9 cellular contexts compared by ENCODE assay signal in genomic region chr1:212671342-212672031, GRCh38. TPM values are rescaled to one million over a fixed set of nuclear protein-coding genes. Genes with fewer than 3 reads are reported as not detected.
DNase-seq lines count a peak whose midpoint lies in the region; ATAC-seq and TF ChIP-seq lines count a peak whose summit lies in the region.
"Had no signal": no experiment of that assay in that cellular context is flagged by ENCODE, and none has a peak within 500 bp of the region (broad histone marks: within the 10 kb centered on the region; RNA-seq: fewer than 3 reads in every experiment).

No MANE protein-coding gene starts in this region.

- H3K27ac ChIP-seq in upper lobe of right lung: no peak overlapping the region
- H3K27ac ChIP-seq: cardiac muscle cell had no signal

- H3K4me1 ChIP-seq in adipocyte (ENCODE audit: control insufficient read depth, insufficient read depth, low read length) (peaks cover 26% of the 10 kb centered on the region), upper lobe of right lung (peaks cover 24% of the 10 kb centered on the region), HAP-1 (no peaks in the 10 kb centered on the region; the same call in 1 of the 2 replicates)

- peaks cover 43% of the 10 kb centered on the region for H3K4me1 Mint-ChIP-seq in activated CD8-positive, alpha-beta memory T cell treated with anti-CD3 and anti-CD28 coated beads, Interleukin-2, amount 10 ng/mL, durations not matched to agents 7 days and 5 days

- no peaks in the 10 kb centered on the region for H3K36me3 Mint-ChIP-seq in activated CD8-positive, alpha-beta memory T cell treated with anti-CD3 and anti-CD28 coated beads, Interleukin-2, amount 10 ng/mL, durations not matched to agents 7 days and 5 days

- ATAC-seq in HG02973 (IDR thresholded peaks at IDR 0.05; ENCODE audit: unreplicated experiment) (peak; percentile 41), upper lobe of right lung (peak; percentile 84)
- ATAC-seq in activated CD8-positive, alpha-beta memory T cell treated with anti-CD3 and anti-CD28 coated beads, Interleukin-2, amount 10 ng/mL, durations not matched to agents 7 days and 5 days: no peak

- TF ChIP-seq CTCF in upper lobe of right lung (IDR thresholded peaks at IDR 0.05): no peak

- in situ Hi-C loops in HAP-1 (cut with MboI; ENCODE audit: low sequenced_read_pairs): no loop called here

- CTCF ChIA-PET in activated CD8-positive, alpha-beta memory T cell treated with anti-CD3 and anti-CD28 coated beads, Interleukin-2, amount 10 ng/mL, durations not matched to agents 7 days and 5 days (lab: Charles Lee): interaction anchor here (0.7 to 1.8 kb wide), 7 partner anchors 13 to 214 kb away, joined by 3 to 6 read pairs (median 3); partner anchors contain the start of gene NSL1

- no peak overlapping the region for H3K9ac ChIP-seq in adipocyte (ENCODE audit: low read length)

- intact Hi-C loops in upper lobe of right lung (cut with DNase I): no loop called here

- H3K27ac Mint-ChIP-seq in activated CD8-positive, alpha-beta memory T cell treated with anti-CD3 and anti-CD28 coated beads, Interleukin-2, amount 10 ng/mL, durations not matched to agents 7 days and 5 days: no peak overlapping the region

- H3K9me3 Mint-ChIP-seq in activated CD8-positive, alpha-beta memory T cell treated with anti-CD3 and anti-CD28 coated beads, Interleukin-2, amount 10 ng/mL, durations not matched to agents 7 days and 5 days (ENCODE audit: low read depth): no peaks in the 10 kb centered on the region

- H3K27me3 Mint-ChIP-seq in activated CD8-positive, alpha-beta memory T cell treated with anti-CD3 and anti-CD28 coated beads, Interleukin-2, amount 10 ng/mL, durations not matched to agents 7 days and 5 days: no peaks in the 10 kb centered on the region

- peak; percentile 61 for DNase-seq in EH (ENCODE audit: low read depth)
- peak; percentile 86 for DNase-seq in NCI-H226
- peak; percentile 31 for DNase-seq in adipocyte (ENCODE audit: low read depth)
- DNase-seq in iris pigment epithelial cell (ENCODE audit: low read depth): peak; percentile 40
- no peak for DNase-seq in upper lobe of right lung
- no peak for DNase-seq in activated CD8-positive, alpha-beta memory T cell treated with anti-CD3 and anti-CD28 coated beads, Interleukin-2, amount 10 ng/mL, durations not matched to agents 7 days and 5 days
- DNase-seq in HAP-1 (ENCODE audit: low spot score in 2 of 2): no peak

- peaks cover 4% of the 10 kb centered on the region for H3K27me3 ChIP-seq in adipocyte (replicated peaks; ENCODE audit: control insufficient read depth, insufficient read depth, low read length)
- no peaks in the 10 kb centered on the region for H3K27me3 ChIP-seq in upper lobe of right lung
- H3K27me3 ChIP-seq in HAP-1 (ENCODE audit: low read depth): no peaks in the 10 kb centered on the region; the same call in 1 of the 2 replicates
- H3K27me3 ChIP-seq: cardiac muscle cell had no signal

- no peaks in the 10 kb centered on the region for H3K9me3 ChIP-seq in adipocyte (ENCODE audit: control insufficient read depth, low read length)
- no peaks in the 10 kb centered on the region for H3K9me3 ChIP-seq in upper lobe of right lung
- no peaks in the 10 kb centered on the region for H3K9me3 ChIP-seq in HAP-1

- H3K36me3 ChIP-seq in adipocyte (ENCODE audit: control insufficient read depth, insufficient read depth, low read length, severe bottlenecking): no peaks in the 10 kb centered on the region
- H3K36me3 ChIP-seq in upper lobe of right lung: no peaks in the 10 kb centered on the region
- H3K36me3 ChIP-seq in HAP-1 (replicated peaks): no peaks in the 10 kb centered on the region
- H3K36me3 ChIP-seq: cardiac muscle cell had no signal

- no peak overlapping the region for H3K4me3 Mint-ChIP-seq in activated CD8-positive, alpha-beta memory T cell treated with anti-CD3 and anti-CD28 coated beads, Interleukin-2, amount 10 ng/mL, durations not matched to agents 7 days and 5 days

- H3K4me3 ChIP-seq in adipocyte (ENCODE audit: low read length): no peak overlapping the region
- no peak overlapping the region for H3K4me3 ChIP-seq in upper lobe of right lung
- no peak overlapping the region for H3K4me3 ChIP-seq in HAP-1
- H3K4me3 ChIP-seq: cardiac muscle cell had no signal

RNA-seq across cellular contexts. Expression of gene BATF3, which starts 28.2 kb away (rescaled TPM):
- total RNA-seq in upper lobe of right lung: 10.0 TPM
- 100 to 1,000 TPM; 109 to 130 TPM for total RNA-seq in activated CD8-positive, alpha-beta memory T cell treated with anti-CD3 and anti-CD28 coated beads, Interleukin-2, amount 10 ng/mL, durations not matched to agents 7 days and 5 days

Comparison
In these comparisons a context has a peak if more than half of its experiments do, and no peak if none do; other contexts are left out.
1. DNase-seq: peak in EH (single experiment), NCI-H226 (single experiment), adipocyte (single experiment) and iris pigment epithelial cell (single experiment); none in upper lobe of right lung (single experiment), activated CD8-positive, alpha-beta memory T cell treated with anti-CD3 and anti-CD28 coated beads, Interleukin-2, amount 10 ng/mL, durations not matched to agents 7 days and 5 days (single experiment) and HAP-1 (0 of 2).
2. RNA of gene BATF3, which starts 28.2 kb away (total RNA-seq): 109 to 130 TPM in activated CD8-positive, alpha-beta memory T cell treated with anti-CD3 and anti-CD28 coated beads, Interleukin-2, amount 10 ng/mL, durations not matched to agents 7 days and 5 days; 10.0 TPM in upper lobe of right lung (single experiment); every median in the first group is over 10 times any median in the second.